ENCODE assay signal across 8 cellular contexts in the genomic region with DNA sequence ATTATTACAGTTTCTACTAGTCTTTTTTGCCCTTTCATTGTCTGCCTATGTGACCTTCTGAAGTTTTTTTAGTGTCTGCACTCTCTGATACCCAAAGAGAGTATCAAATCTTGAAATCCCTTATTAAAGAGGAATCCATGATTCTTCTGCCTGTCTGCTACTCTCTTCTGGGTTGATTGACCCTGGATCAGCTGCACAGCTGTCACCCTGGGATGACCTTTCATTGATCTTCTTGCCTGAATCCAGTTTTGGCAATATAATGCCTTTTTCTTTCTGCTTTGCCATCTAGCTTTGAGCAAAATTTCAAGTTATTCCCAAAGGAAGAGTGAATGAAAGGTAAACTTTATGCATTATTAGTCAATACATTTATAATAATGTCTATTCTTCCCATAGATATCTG. TPM values are rescaled to one million over a fixed set of nuclear protein-coding genes. Genes with fewer than 3 reads are reported as not detected.
"Had no signal": no experiment of that assay in that cellular context is flagged by ENCODE, and none has a peak within 500 bp of the region (broad histone marks: within the 10 kb centered on the region; RNA-seq: fewer than 3 reads in every experiment).

No MANE protein-coding gene starts in this region.

- H3K4me3 ChIP-seq: K562 had no signal

- FAIRE-seq: HTR-8/SVneo, K562 had no signal

- H3K27ac Mint-ChIP-seq: IgD-negative memory B cell had no signal

- H3K4me3 Mint-ChIP-seq: IgD-negative memory B cell had no signal

- ATAC-seq: K562 had no signal

- H3K27ac ChIP-seq: HL-60 had no signal

- DNase-seq: IMR-90, KBM-7, KG1 had no signal

- H3K36me3 Mint-ChIP-seq: IgD-negative memory B cell had no signal

RNA-seq across cellular contexts. Expression of a gene that starts 32.6 kb away (rescaled TPM):
- total RNA-seq: HT-29 had no signal
- polyA plus RNA-seq: IgD-negative memory B cell had no signal
